In the genomic region with DNA sequence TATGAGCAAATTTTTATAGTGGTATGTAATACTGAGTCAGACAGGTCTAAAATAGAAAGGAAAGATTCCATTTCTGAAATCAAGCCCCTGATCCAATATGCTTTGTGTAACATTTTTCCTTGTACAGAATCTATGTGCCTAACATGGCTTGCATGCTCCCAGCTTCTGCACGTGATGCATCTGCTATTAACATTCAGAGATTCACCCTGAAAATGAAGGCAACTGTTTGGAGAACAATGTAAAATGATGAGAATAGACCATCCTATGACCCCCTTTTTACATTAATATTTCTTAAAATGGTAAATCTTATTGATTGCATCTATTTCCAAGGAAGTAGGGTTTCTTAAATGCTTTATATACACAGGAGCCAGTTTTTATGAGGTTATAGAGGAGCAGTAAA, we compare ENCODE assay signal across 2 cellular contexts.
TF ChIP-seq lines count a peak whose summit lies in the region.

No MANE protein-coding gene starts in this region.

TF ChIP-seq in H1, 55 proteins besides CTCF, POLR2A, EP300 and RAD21 (continued from another document):
- TF ChIP-seq JUN (IDR thresholded peaks at IDR 0.05; ENCODE audit: low read depth, low read length) (no peak), SIRT6 (IDR thresholded peaks at IDR 0.05; ENCODE audit: low read length) (no peak), CBX5 (IDR thresholded peaks at IDR 0.05; ENCODE audit: low read depth, low read length) (no peak), TCF12 (IDR thresholded peaks at IDR 0.05; ENCODE audit: low read depth, low read length) (no peak), JUND (IDR thresholded peaks at IDR 0.05; ENCODE audit: low read length) (no peak), SAP30 (IDR thresholded peaks at IDR 0.05; ENCODE audit: insufficient read depth, insufficient replicate concordance, low read length) (no peak), POU5F1 (IDR thresholded peaks at IDR 0.05; ENCODE audit: low read depth, low read length) (no peak), HDAC2 (IDR thresholded peaks at IDR 0.05; ENCODE audit: borderline replicate concordance in 1 of 2, low read depth in 2 of 2, low read length in 2 of 2) (no peak), BACH1 (IDR thresholded peaks at IDR 0.05; ENCODE audit: low read length) (no peak), NANOG (IDR thresholded peaks at IDR 0.05; ENCODE audit: insufficient read depth, low read depth, low read length, poor library complexity, severe bottlenecking) (no peak), FOSL1 (IDR thresholded peaks at IDR 0.05; ENCODE audit: insufficient read depth, low read depth, low read length) (no peak), CTBP2 (IDR thresholded peaks at IDR 0.05; ENCODE audit: borderline replicate concordance, insufficient read depth, insufficient read length, low read length) (no peak)

TF ChIP-seq in neural cell, 6 proteins besides CTCF, POLR2A, EP300 and RAD21:
- TF ChIP-seq, protein P1, sequence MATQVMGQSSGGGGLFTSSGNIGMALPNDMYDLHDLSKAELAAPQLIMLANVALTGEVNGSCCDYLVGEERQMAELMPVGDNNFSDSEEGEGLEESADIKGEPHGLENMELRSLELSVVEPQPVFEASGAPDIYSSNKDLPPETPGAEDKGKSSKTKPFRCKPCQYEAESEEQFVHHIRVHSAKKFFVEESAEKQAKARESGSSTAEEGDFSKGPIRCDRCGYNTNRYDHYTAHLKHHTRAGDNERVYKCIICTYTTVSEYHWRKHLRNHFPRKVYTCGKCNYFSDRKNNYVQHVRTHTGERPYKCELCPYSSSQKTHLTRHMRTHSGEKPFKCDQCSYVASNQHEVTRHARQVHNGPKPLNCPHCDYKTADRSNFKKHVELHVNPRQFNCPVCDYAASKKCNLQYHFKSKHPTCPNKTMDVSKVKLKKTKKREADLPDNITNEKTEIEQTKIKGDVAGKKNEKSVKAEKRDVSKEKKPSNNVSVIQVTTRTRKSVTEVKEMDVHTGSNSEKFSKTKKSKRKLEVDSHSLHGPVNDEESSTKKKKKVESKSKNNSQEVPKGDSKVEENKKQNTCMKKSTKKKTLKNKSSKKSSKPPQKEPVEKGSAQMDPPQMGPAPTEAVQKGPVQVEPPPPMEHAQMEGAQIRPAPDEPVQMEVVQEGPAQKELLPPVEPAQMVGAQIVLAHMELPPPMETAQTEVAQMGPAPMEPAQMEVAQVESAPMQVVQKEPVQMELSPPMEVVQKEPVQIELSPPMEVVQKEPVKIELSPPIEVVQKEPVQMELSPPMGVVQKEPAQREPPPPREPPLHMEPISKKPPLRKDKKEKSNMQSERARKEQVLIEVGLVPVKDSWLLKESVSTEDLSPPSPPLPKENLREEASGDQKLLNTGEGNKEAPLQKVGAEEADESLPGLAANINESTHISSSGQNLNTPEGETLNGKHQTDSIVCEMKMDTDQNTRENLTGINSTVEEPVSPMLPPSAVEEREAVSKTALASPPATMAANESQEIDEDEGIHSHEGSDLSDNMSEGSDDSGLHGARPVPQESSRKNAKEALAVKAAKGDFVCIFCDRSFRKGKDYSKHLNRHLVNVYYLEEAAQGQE (IDR thresholded peaks at IDR 0.05; ENCODE audit: borderline replicate concordance) = no peak
- TF ChIP-seq POLR2AphosphoS5 (IDR thresholded peaks at IDR 0.05) = no peak
- no peak for TF ChIP-seq EZH2 (IDR thresholded peaks at IDR 0.05; ENCODE audit: borderline replicate concordance, insufficient read depth, low read length, poor library complexity, severe bottlenecking)
- TF ChIP-seq TAF1 (IDR thresholded peaks at IDR 0.05; ENCODE audit: low read depth) = no peak
- TF ChIP-seq SMC3 (conservative IDR thresholded peaks at IDR 0.05; ENCODE audit: poor library complexity) = no peak
- no peak for TF ChIP-seq MXI1 (conservative IDR thresholded peaks at IDR 0.05; ENCODE audit: poor library complexity, severe bottlenecking)
